ENCODE assay signal across 1 cellular context in the genomic region with DNA sequence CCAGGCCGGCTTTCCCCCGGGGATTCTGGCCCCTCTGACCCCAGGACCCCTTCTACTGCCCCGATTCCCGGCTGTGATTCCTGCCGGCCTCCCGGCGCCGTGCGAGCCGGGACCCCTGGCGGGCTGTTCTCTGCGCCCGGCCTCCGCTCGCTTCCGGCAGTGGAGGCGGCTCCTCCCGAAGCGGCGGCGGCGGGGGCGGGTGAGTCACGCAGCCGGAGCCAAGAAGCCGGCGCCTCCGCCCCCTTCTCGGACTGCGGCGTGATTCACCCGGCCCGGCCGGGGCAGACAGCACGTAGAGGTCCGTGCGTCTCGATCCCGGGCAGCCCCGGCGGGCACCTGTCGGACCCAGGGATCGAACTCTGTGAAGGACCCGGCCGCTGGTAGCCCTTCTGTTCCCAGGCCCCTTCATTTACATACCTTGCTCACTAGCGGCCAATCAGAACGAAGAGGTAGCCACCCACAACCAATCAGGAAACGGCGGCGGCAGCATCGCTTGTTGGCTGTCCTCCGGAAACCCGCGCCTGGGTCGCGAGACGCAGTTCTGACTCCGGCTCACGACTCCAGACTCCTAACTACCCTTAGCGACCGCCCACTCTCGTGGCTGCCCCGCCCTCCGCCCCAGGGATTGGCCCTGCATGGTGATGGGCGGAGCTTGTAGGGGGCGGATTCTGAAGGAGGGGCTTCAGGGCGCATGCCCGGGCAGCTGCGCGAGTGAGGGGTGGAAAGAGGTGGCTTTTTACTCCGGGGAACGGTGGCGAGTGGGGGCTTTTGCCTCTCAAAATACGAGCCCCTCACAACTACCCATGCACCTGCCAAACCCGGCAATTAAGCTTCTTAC.
A peak's percentile ranks its signal among the peaks of the same experiment; 100 is the strongest.
TF ChIP-seq lines count a peak whose summit lies in the region.

A gene with protein sequence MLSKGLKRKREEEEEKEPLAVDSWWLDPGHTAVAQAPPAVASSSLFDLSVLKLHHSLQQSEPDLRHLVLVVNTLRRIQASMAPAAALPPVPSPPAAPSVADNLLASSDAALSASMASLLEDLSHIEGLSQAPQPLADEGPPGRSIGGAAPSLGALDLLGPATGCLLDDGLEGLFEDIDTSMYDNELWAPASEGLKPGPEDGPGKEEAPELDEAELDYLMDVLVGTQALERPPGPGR (minus strand): TSS at position 543 of the 838 bp plus-strand sequence. CDS start 2,446 bp downstream, outside the sequence.

TF ChIP-seq in HEK293, 187 proteins besides CTCF, POLR2A, EP300 and RAD21 (continued from another document and continues in another):
- TF ChIP-seq GLI2 (tag by site-specific recombination; IDR thresholded peaks at IDR 0.05; ENCODE audit: borderline replicate concordance, low read depth), result no peak
- TF ChIP-seq GFI1B (tag by site-specific recombination; IDR thresholded peaks at IDR 0.05), result peak; percentile 12; the same call in 1 of the 2 replicates
- TF ChIP-seq ZNF175 (tag by site-specific recombination; IDR thresholded peaks at IDR 0.05), result no peak
- peak; percentile 81 for TF ChIP-seq ZNF398 (tag by site-specific recombination; IDR thresholded peaks at IDR 0.05)
- TF ChIP-seq, protein P1, sequence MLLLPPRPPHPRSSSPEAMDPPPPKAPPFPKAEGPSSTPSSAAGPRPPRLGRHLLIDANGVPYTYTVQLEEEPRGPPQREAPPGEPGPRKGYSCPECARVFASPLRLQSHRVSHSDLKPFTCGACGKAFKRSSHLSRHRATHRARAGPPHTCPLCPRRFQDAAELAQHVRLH (tag by site-specific recombination; IDR thresholded peaks at IDR 0.05), result peak; percentile 92; the same call in 1 of the 2 replicates
- TF ChIP-seq SP2 (tag by site-specific recombination; IDR thresholded peaks at IDR 0.05), result peak; percentile 99
- TF ChIP-seq ZNF501 (tag by site-specific recombination; IDR thresholded peaks at IDR 0.05), result 0 out of 2 replicates have a peak, but pooled peaks have one; percentile 12
- 0 out of 2 replicates have a peak, but pooled peaks have one; percentile 9 for TF ChIP-seq ZSCAN23 (tag by site-specific recombination; IDR thresholded peaks at IDR 0.05)
- TF ChIP-seq EGR2 (tag by site-specific recombination; IDR thresholded peaks at IDR 0.05; ENCODE audit: low read depth), result peak; percentile 96
- no peak for TF ChIP-seq ZNF747 (tag by site-specific recombination; IDR thresholded peaks at IDR 0.05)
- peak; percentile 89 for TF ChIP-seq KLF10 (tag by site-specific recombination; IDR thresholded peaks at IDR 0.05)
- TF ChIP-seq, protein P2, sequence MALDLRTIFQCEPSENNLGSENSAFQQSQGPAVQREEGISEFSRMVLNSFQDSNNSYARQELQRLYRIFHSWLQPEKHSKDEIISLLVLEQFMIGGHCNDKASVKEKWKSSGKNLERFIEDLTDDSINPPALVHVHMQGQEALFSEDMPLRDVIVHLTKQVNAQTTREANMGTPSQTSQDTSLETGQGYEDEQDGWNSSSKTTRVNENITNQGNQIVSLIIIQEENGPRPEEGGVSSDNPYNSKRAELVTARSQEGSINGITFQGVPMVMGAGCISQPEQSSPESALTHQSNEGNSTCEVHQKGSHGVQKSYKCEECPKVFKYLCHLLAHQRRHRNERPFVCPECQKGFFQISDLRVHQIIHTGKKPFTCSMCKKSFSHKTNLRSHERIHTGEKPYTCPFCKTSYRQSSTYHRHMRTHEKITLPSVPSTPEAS (tag by site-specific recombination; IDR thresholded peaks at IDR 0.05), result no peak
- TF ChIP-seq ZBTB7A (tag by site-specific recombination; IDR thresholded peaks at IDR 0.05; ENCODE audit: low read depth), result peak; percentile 77; the same call in 1 of the 2 replicates
- no peak for TF ChIP-seq ZNF248 (tag by site-specific recombination; IDR thresholded peaks at IDR 0.05)
- TF ChIP-seq ZBTB26 (tag by site-specific recombination; optimal IDR thresholded peaks at IDR 0.05), result peak; percentile 86
- TF ChIP-seq PRDM4 (tag by site-specific recombination; IDR thresholded peaks at IDR 0.05), result no peak; the same call in none of the 2 replicates
- TF ChIP-seq HIC1 (tag by site-specific recombination; IDR thresholded peaks at IDR 0.05), result peak; percentile 93
- no peak for TF ChIP-seq GLI4 (tag by site-specific recombination; IDR thresholded peaks at IDR 0.05)
- peak; percentile 77 for TF ChIP-seq BCL11A (tag by site-specific recombination; IDR thresholded peaks at IDR 0.05; ENCODE audit: low read depth)
- 0 out of 2 replicates have a peak, but pooled peaks have one; percentile 69 for TF ChIP-seq ZNF184 (tag by site-specific recombination; IDR thresholded peaks at IDR 0.05)
- peak; percentile 56 for TF ChIP-seq KLF1 (tag by site-specific recombination; IDR thresholded peaks at IDR 0.05)
- TF ChIP-seq ZNF221 (tag by site-specific recombination; IDR thresholded peaks at IDR 0.05; ENCODE audit: borderline replicate concordance), result 0 out of 2 replicates have a peak, but pooled peaks have one; percentile 38
- TF ChIP-seq ZBTB20 (tag by site-specific recombination; IDR thresholded peaks at IDR 0.05), result peak; percentile 94
- peak; percentile 88 for TF ChIP-seq IKZF3 (tag by site-specific recombination; IDR thresholded peaks at IDR 0.05)
- peak; percentile 74 for TF ChIP-seq ZNF394 (tag by site-specific recombination; IDR thresholded peaks at IDR 0.05; ENCODE audit: borderline replicate concordance)
- TF ChIP-seq, protein P3, sequence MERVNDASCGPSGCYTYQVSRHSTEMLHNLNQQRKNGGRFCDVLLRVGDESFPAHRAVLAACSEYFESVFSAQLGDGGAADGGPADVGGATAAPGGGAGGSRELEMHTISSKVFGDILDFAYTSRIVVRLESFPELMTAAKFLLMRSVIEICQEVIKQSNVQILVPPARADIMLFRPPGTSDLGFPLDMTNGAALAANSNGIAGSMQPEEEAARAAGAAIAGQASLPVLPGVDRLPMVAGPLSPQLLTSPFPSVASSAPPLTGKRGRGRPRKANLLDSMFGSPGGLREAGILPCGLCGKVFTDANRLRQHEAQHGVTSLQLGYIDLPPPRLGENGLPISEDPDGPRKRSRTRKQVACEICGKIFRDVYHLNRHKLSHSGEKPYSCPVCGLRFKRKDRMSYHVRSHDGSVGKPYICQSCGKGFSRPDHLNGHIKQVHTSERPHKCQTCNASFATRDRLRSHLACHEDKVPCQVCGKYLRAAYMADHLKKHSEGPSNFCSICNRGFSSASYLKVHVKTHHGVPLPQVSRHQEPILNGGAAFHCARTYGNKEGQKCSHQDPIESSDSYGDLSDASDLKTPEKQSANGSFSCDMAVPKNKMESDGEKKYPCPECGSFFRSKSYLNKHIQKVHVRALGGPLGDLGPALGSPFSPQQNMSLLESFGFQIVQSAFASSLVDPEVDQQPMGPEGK (tag by site-specific recombination; IDR thresholded peaks at IDR 0.05), result peak; percentile 75
- TF ChIP-seq ZNF24 (tag by site-specific recombination; IDR thresholded peaks at IDR 0.05), result peak; percentile 46; the same call in 1 of the 2 replicates
- TF ChIP-seq REST (tag by site-specific recombination; IDR thresholded peaks at IDR 0.05), result 0 out of 2 replicates have a peak, but pooled peaks have one; percentile 36
- peak; percentile 67; the same call in 1 of the 2 replicates for TF ChIP-seq ZNF785 (tag by site-specific recombination; IDR thresholded peaks at IDR 0.05)
- TF ChIP-seq, protein P4, sequence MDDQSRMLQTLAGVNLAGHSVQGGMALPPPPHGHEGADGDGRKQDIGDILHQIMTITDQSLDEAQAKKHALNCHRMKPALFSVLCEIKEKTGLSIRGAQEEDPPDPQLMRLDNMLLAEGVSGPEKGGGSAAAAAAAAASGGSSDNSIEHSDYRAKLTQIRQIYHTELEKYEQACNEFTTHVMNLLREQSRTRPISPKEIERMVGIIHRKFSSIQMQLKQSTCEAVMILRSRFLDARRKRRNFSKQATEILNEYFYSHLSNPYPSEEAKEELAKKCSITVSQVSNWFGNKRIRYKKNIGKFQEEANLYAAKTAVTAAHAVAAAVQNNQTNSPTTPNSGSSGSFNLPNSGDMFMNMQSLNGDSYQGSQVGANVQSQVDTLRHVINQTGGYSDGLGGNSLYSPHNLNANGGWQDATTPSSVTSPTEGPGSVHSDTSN (CRISPR knock-in tag; IDR thresholded peaks at IDR 0.05), result no peak; the same call in 1 of the 2 replicates
- TF ChIP-seq, protein P5, sequence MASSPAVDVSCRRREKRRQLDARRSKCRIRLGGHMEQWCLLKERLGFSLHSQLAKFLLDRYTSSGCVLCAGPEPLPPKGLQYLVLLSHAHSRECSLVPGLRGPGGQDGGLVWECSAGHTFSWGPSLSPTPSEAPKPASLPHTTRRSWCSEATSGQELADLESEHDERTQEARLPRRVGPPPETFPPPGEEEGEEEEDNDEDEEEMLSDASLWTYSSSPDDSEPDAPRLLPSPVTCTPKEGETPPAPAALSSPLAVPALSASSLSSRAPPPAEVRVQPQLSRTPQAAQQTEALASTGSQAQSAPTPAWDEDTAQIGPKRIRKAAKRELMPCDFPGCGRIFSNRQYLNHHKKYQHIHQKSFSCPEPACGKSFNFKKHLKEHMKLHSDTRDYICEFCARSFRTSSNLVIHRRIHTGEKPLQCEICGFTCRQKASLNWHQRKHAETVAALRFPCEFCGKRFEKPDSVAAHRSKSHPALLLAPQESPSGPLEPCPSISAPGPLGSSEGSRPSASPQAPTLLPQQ (tag by site-specific recombination; IDR thresholded peaks at IDR 0.05), result peak; percentile 74
- TF ChIP-seq ZNF341 (tag by site-specific recombination; IDR thresholded peaks at IDR 0.05; ENCODE audit: low read depth), result peak; percentile 93
- no peak for TF ChIP-seq ZNF530 (tag by site-specific recombination; IDR thresholded peaks at IDR 0.05; ENCODE audit: low read depth)
